Comparison of ENCODE assay signal across 7 cellular contexts in genomic region chr12:47767197-47767724, GRCh38. TPM values are rescaled to one million over a fixed set of nuclear protein-coding genes. Genes with fewer than 3 reads are reported as not detected.
A peak's percentile ranks its signal among the peaks of the same experiment; 100 is the strongest.
DNase-seq lines count a peak whose midpoint lies in the region; TF ChIP-seq lines count a peak whose summit lies in the region.

No MANE protein-coding gene starts in this region.

- no peaks in the 10 kb centered on the region for H3F3A ChIP-seq in MM.1S (ENCODE audit: insufficient read depth, low read length)

- H2AFZ ChIP-seq in MM.1S (ENCODE audit: low read length) = no peak overlapping the region

- H3K79me2 ChIP-seq in MM.1S (ENCODE audit: low read length) = no peaks in the 10 kb centered on the region

- TF ChIP-seq CTCF in GM13976 (IDR thresholded peaks at IDR 0.05; ENCODE audit: borderline replicate concordance, control extremely low read depth, extremely low read depth, insufficient read depth, missing control alignments) (peak; percentile 59), MM.1S (IDR thresholded peaks at IDR 0.05; ENCODE audit: low read length) (peak; percentile 71), VCaP (conservative IDR thresholded peaks at IDR 0.05) (peak; percentile 84), breast epithelium (IDR thresholded peaks at IDR 0.05) (peak; percentile 22 to 62 (median 55))

- no peak overlapping the region for H3K27ac ChIP-seq in MM.1S (ENCODE audit: low read length)
- H3K27ac ChIP-seq in VCaP = no peak overlapping the region
- no peak overlapping the region for H3K27ac ChIP-seq in breast epithelium

- H3K4me1 ChIP-seq in MM.1S (ENCODE audit: low read length) (peaks cover 4% of the 10 kb centered on the region; the same call in 1 of the 2 replicates), breast epithelium (peaks cover 0 to 5% of the 10 kb centered on the region in 2 donors)

- no peaks in the 10 kb centered on the region for H4K20me1 ChIP-seq in MM.1S (ENCODE audit: insufficient read depth, low read length)

- H3K4me3 ChIP-seq in MM.1S (ENCODE audit: low read length) = no peak overlapping the region
- H3K4me3 ChIP-seq in breast epithelium = no peak overlapping the region

- intact Hi-C loops in breast epithelium (cut with DNase I; ENCODE audit: low total_unique reads) = no loop called here

- TF ChIP-seq POLR2A in breast epithelium (IDR thresholded peaks at IDR 0.05) = no peak

- no peak overlapping the region for H3K9ac ChIP-seq in MM.1S (ENCODE audit: low read length)

- in situ Hi-C loops in GM13976 (cut with MboI; ENCODE audit: low sequenced_read_pairs, unreplicated experiment) = no loop called here

- H3K27me3 ChIP-seq in MM.1S (replicated peaks; ENCODE audit: insufficient read depth, low read length) (no peaks in the 10 kb centered on the region; the same call in 1 of the 2 replicates), breast epithelium (no peaks in the 10 kb centered on the region)

- no peaks in the 10 kb centered on the region for H3K9me2 ChIP-seq in MM.1S (replicated peaks; ENCODE audit: insufficient read depth, low read length)

- H3K4me2 ChIP-seq in MM.1S (ENCODE audit: low read depth, low read length) = no peak overlapping the region

- DNase-seq in GM13976 (ENCODE audit: low spot score) = peak; percentile 76
- DNase-seq in MM.1S = peak; percentile 82
- no peak for DNase-seq in breast epithelium (ENCODE audit: low spot score in 2 of 2)
- DNase-seq in lung microvascular endothelial cell (ENCODE audit: low read depth in 2 of 2) = peak; percentile 81 to 84
- peak; percentile 47 to 55 for DNase-seq in stimulated activated CD8-positive, alpha-beta memory T cell treated with anti-CD3 and anti-CD28 coated beads, Interleukin-7, amount 100 ng/mL, for 4 hours (ENCODE audit: low read depth in 2 of 2)
- no peak for DNase-seq in A172 (ENCODE audit: low spot score)

- no peaks in the 10 kb centered on the region for H3K36me3 ChIP-seq in MM.1S (replicated peaks; ENCODE audit: insufficient read depth, low read length)
- no peaks in the 10 kb centered on the region for H3K36me3 ChIP-seq in breast epithelium

- no peaks in the 10 kb centered on the region for H3K9me3 ChIP-seq in MM.1S (replicated peaks; ENCODE audit: insufficient read depth, low read length)
- no peaks in the 10 kb centered on the region for H3K9me3 ChIP-seq in breast epithelium

RNA-seq across cellular contexts. Expression of gene SLC48A1, which starts 5.8 kb away (rescaled TPM):
- 10 to 100 TPM; 27.5 to 51.5 (median 30.6) TPM for total RNA-seq in breast epithelium
- 10.1 and 12.6 TPM in 2 replicates for total RNA-seq in lung microvascular endothelial cell
- total RNA-seq in A172 (2014; rRNA removed; shearing (Covaris generic)) = 4.3 and 10.0 TPM in 2 replicates

RNA-seq across cellular contexts. Expression of gene RAPGEF3, which starts 8.6 kb away (rescaled TPM):
- total RNA-seq in breast epithelium (10 to 100 TPM; 40.6 to 87.8 (median 60.3) TPM), lung microvascular endothelial cell (7.1 and 11.8 TPM in 2 replicates)
- total RNA-seq in A172 (2014; rRNA removed; shearing (Covaris generic)) = 1.3 and 1.4 TPM in 2 replicates

RNA-seq across cellular contexts. Expression of gene ENDOU, which starts 42.0 kb away (rescaled TPM):
- total RNA-seq in breast epithelium (1 to 10 TPM in 2 of 3 donors, under 1 TPM in 1; 0.98 to 1.4 (median 1.0) TPM), lung microvascular endothelial cell (under 0.01 TPM in 1 of 2 replicates, not detected in the other)
- not detected in 2 replicates for total RNA-seq in A172 (2014; rRNA removed; shearing (Covaris generic))

RNA-seq across cellular contexts. Expression of gene HDAC7, which starts 52.4 kb away (rescaled TPM):
- total RNA-seq in breast epithelium (10 to 100 TPM; 37.6 to 77.0 (median 44.9) TPM), lung microvascular endothelial cell (30.5 and 31.7 TPM in 2 replicates)
- 24.4 and 29.4 TPM in 2 replicates for total RNA-seq in A172 (2014; rRNA removed; shearing (Covaris generic))

Comparison
In these comparisons a context has a peak if more than half of its experiments do, and no peak if none do; other contexts are left out.
1. DNase-seq: peak in GM13976 (single experiment), MM.1S (single experiment), lung microvascular endothelial cell (2 of 2) and stimulated activated CD8-positive, alpha-beta memory T cell treated with anti-CD3 and anti-CD28 coated beads, Interleukin-7, amount 100 ng/mL, for 4 hours (2 of 2); none in breast epithelium (0 of 2) and A172 (single experiment).
2. Peak in every context shown above with its lines, with median percentiles within 50 percentile points of each other: CTCF ChIP-seq.